ENCODE assay signal across 10 cellular contexts in genomic region chr20:54432966-54433365, GRCh38. TPM values are rescaled to one million over a fixed set of nuclear protein-coding genes. Genes with fewer than 3 reads are reported as not detected.
"Had no signal": no experiment of that assay in that cellular context is flagged by ENCODE, and none has a peak within 500 bp of the region (broad histone marks: within the 10 kb centered on the region; RNA-seq: fewer than 3 reads in every experiment).

No MANE protein-coding gene starts in this region.

- H3K27ac ChIP-seq: HL-60, KMS-11 had no signal

- ATAC-seq: HepG2 had no signal

- H3K4me2 ChIP-seq: KMS-11 had no signal

- FAIRE-seq: HepG2, HTR-8/SVneo had no signal

- DNase-seq: IMR-90, Karpas-422, KBM-7, KG1 had no signal

- H3K9ac ChIP-seq: KMS-11 had no signal

RNA-seq across cellular contexts. Expression of gene DOK5, which starts 42.4 kb away (rescaled TPM):
- total RNA-seq: HepG2, HT-29 had no signal
- polyA plus RNA-seq: HepG2, IgD-negative memory B cell had no signal
